Comparison of ENCODE assay signal across 8 cellular contexts in genomic region chr3:115814778-115815380, GRCh38.
DNase-seq lines count a peak whose midpoint lies in the region; ATAC-seq and TF ChIP-seq lines count a peak whose summit lies in the region.

No MANE protein-coding gene starts in this region.

- CTCF ChIA-PET in CD4-positive, alpha-beta T cell (lab: Charles Lee) = interaction anchor here (0.6 to 1.4 kb wide), 7 partner anchors 9 to 773 kb away, joined by 3 to 16 read pairs (median 4); no protein-coding TSS in a partner anchor

- intact Hi-C loops in CD4-positive, alpha-beta T cell (cut with DNase I, micrococcal nuclease) = loop anchor here (1.0 to 10.0 kb wide), 8 partner anchors 30 to 1660 kb away; no protein-coding TSS in a partner anchor
- intact Hi-C loops in right cardiac atrium (cut with DNase I) (no loop called here), sciatic nerve (cut with DNase I) (no loop called here)

- POLR2A ChIA-PET in CD4-positive, alpha-beta T cell (lab: Charles Lee) = interaction anchor here (1.0 kb wide), 2 partner anchors 29 to 31 kb away, joined by 3 to 7 read pairs; no protein-coding TSS in a partner anchor

- WGBS in right cardiac atrium = 19% methylated on average over 8 of the region's 8 CpGs

- H3K27me3 Mint-ChIP-seq in CD4-positive, alpha-beta T cell = peaks cover 21% of the 10 kb centered on the region
- peaks cover 16% of the 10 kb centered on the region for H3K27me3 Mint-ChIP-seq in T-helper 17 cell

- H3K9me3 ChIP-seq in CD4-positive, alpha-beta T cell (ENCODE audit: control insufficient read depth, low read length) = no peaks in the 10 kb centered on the region
- no peaks in the 10 kb centered on the region for H3K9me3 ChIP-seq in T-helper 17 cell (ENCODE audit: control insufficient read depth, low read length, poor library complexity, severe bottlenecking)
- no peaks in the 10 kb centered on the region for H3K9me3 ChIP-seq in right cardiac atrium (ENCODE audit: control insufficient read depth, low read length)

- H3K4me3 ChIP-seq in right cardiac atrium (ENCODE audit: low read length) = no peak overlapping the region

- H3K9me3 Mint-ChIP-seq in CD4-positive, alpha-beta T cell = no peaks in the 10 kb centered on the region

- no peaks in the 10 kb centered on the region for H3K4me1 ChIP-seq in right cardiac atrium (ENCODE audit: control insufficient read depth, insufficient read depth, low read length)

- no peaks in the 10 kb centered on the region for H3K4me1 Mint-ChIP-seq in CD4-positive, alpha-beta T cell (ENCODE audit: low read depth)
- H3K4me1 Mint-ChIP-seq in T-helper 17 cell = no peaks in the 10 kb centered on the region

- ATAC-seq in CD4-positive, alpha-beta T cell (ENCODE audit: poor library complexity) = peak; percentile 64
- ATAC-seq in GM19467 (IDR thresholded peaks at IDR 0.05; ENCODE audit: unreplicated experiment) (peak; percentile 55), T-helper 17 cell (peak; percentile 70), right cardiac atrium (peak; percentile 74 to 77), sciatic nerve (peak; percentile 83), GM21786 (IDR thresholded peaks at IDR 0.05; ENCODE audit: unreplicated experiment) (no peak)

- DNase-seq in CD4-positive, alpha-beta T cell = peak; percentile 39 to 73 (median 57)
- DNase-seq in MV-4-11 (lab: John Stamatoyannopoulos, UW) (peak; percentile 10), T-helper 17 cell (peak; percentile 42 to 52 (median 51)), anterior cingulate cortex (lab: John Stamatoyannopoulos, UW) (peak in 56 of 58 donors; percentile 3 to 87 (median 46)), right cardiac atrium (peak; percentile 54 to 86 (median 75)), sciatic nerve (ENCODE audit: low spot score) (peak; percentile 85)

- no peaks in the 10 kb centered on the region for H3K27me3 ChIP-seq in CD4-positive, alpha-beta T cell (ENCODE audit: control insufficient read depth, insufficient read depth, low read length)
- no peaks in the 10 kb centered on the region for H3K27me3 ChIP-seq in right cardiac atrium (ENCODE audit: control insufficient read depth, insufficient read depth)

- no peak overlapping the region for H3K27ac ChIP-seq in CD4-positive, alpha-beta T cell (ENCODE audit: low read depth, low read length)
- no peak overlapping the region for H3K27ac ChIP-seq in right cardiac atrium (ENCODE audit: low read length)

- H3K36me3 Mint-ChIP-seq in CD4-positive, alpha-beta T cell (ENCODE audit: low read depth) = no peaks in the 10 kb centered on the region
- H3K36me3 Mint-ChIP-seq in T-helper 17 cell (ENCODE audit: low read depth) = no peaks in the 10 kb centered on the region

- H3K27ac Mint-ChIP-seq in CD4-positive, alpha-beta T cell = no peak overlapping the region
- H3K27ac Mint-ChIP-seq in T-helper 17 cell = peak overlapping the region; percentile 19

- H3K4me3 Mint-ChIP-seq in CD4-positive, alpha-beta T cell = no peak overlapping the region
- H3K4me3 Mint-ChIP-seq in T-helper 17 cell = no peak overlapping the region

- peak; percentile 95 for TF ChIP-seq CTCF in CD4-positive, alpha-beta T cell (IDR thresholded peaks at IDR 0.05)

Comparison
In these comparisons a context has a peak if more than half of its experiments do, and no peak if none do; other contexts are left out.
1. DNase-seq: peak in every context shown above with its lines; median percentile 85 in sciatic nerve; 75 in right cardiac atrium; 57 in CD4-positive, alpha-beta T cell; 51 in T-helper 17 cell; 46 in anterior cingulate cortex; 10 in MV-4-11.
2. intact Hi-C loops: an anchor here in CD4-positive, alpha-beta T cell (1.0 to 10.0 kb wide); none called in right cardiac atrium and sciatic nerve.